ENCODE assay signal across 20 cellular contexts in the genomic region with DNA sequence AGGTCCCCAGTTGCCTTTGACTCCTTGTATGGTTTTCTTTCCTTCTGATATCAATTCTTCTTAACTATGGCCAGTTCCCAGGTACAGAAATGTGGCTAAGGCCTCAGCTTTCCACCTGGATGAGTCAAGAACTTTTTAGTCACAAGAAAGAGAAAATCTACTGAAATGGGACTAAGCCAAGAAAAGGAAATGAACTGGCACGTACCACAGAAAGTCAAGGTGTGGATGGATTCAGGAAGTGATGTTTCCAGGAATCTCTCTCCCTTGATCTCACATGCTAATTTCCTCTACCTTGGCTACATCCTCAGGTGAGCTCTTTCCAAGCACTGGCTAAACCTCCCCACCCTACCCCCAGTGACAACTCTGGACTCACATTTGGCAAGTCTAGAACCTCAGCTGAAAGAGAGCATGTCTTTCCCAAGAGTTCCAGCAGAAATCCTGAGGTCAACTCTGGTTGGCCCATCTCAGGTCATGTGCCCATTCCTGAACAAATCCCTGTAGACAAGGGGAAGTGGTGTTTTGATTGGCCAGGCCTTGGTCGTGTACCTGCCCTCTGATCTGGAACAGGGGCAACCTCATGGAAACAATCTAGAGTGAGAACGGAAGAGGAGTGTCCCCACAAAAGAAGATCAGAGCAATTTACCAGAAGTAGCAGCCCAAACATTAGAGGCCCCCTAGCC.
"Had no signal": no experiment of that assay in that cellular context is flagged by ENCODE, and none has a peak within 500 bp of the region (broad histone marks: within the 10 kb centered on the region; RNA-seq: fewer than 3 reads in every experiment).

No MANE protein-coding gene starts in this region.

- DNase-seq: activated CD4-positive, alpha-beta T cell treated with anti-CD3 and anti-CD28 coated beads, Interleukin-2, amount 50 U/mL, for 4 hours; activated CD4-positive, CD25-positive, alpha-beta regulatory T cell treated with anti-CD3 and anti-CD28 coated beads, Interleukin-2, amount 50 U/mL, for 72 hours; activated effector memory CD4-positive, alpha-beta T cell treated with anti-CD3 and anti-CD28 coated beads, Interleukin-2, amount 50 U/mL, for 16 hours; activated T-cell treated with anti-CD3 and anti-CD28 coated beads, Interleukin-2, amount 50 U/mL, for 72 hours; adrenal gland; effector memory CD8-positive, alpha-beta T cell; gastrocnemius medialis; head of caudate nucleus; left lung; nephron progenitor cell; occipital lobe; stimulated activated CD4-positive, alpha-beta T cell treated with anti-CD3 and anti-CD28 coated beads, Interleukin-12 subunit alpha, Interleukin-12 subunit beta, amount 100 ng/mL, for 4 hours; stimulated activated CD4-positive, alpha-beta T cell treated with anti-CD3 and anti-CD28 coated beads, Interleukin-2, amount 100 ng/mL, for 24 hours; trophoblast cell had no signal

- H3K36me3 ChIP-seq: adrenal gland, cardiac muscle cell, gastrocnemius medialis, left lung had no signal

- H3K27me3 ChIP-seq: adrenal gland, cardiac muscle cell, gastrocnemius medialis, left lung had no signal

- H3K9me3 Mint-ChIP-seq: activated naive CD4-positive, alpha-beta T cell treated with anti-CD3 and anti-CD28 coated beads, Interleukin-2, amount 50 U/mL, for 72 hours; activated T-cell treated with anti-CD3 and anti-CD28 coated beads, Interleukin-2, amount 50 U/mL, for 72 hours; effector memory CD8-positive, alpha-beta T cell; stimulated activated naive CD8-positive, alpha-beta T cell treated with anti-CD3 and anti-CD28 coated beads, Interleukin-15, Interleukin-2, amounts not matched to agents 100 ng/mL and 50 ng/mL, for 24 hours; T-helper 1 cell treated with Interleukin-12 subunit alpha and Interleukin-12 subunit beta and Interleukin-4 antibody, amounts not matched to agents 30 μg/mL and 1 μg/mL, for 36 hours had no signal

- H3K9me3 ChIP-seq: adrenal gland, gastrocnemius medialis, left lung had no signal

- H3K4me3 ChIP-seq: adrenal gland, cardiac muscle cell, gastrocnemius medialis, left lung had no signal

- H3K36me3 Mint-ChIP-seq: activated naive CD4-positive, alpha-beta T cell treated with anti-CD3 and anti-CD28 coated beads, Interleukin-2, amount 50 U/mL, for 72 hours had no signal

- H3K27ac Mint-ChIP-seq: activated naive CD4-positive, alpha-beta T cell treated with anti-CD3 and anti-CD28 coated beads, Interleukin-2, amount 50 U/mL, for 72 hours; activated T-cell treated with anti-CD3 and anti-CD28 coated beads, Interleukin-2, amount 50 U/mL, for 72 hours; effector memory CD8-positive, alpha-beta T cell; nephron progenitor cell; progenitor cell of endocrine pancreas; stimulated activated naive CD8-positive, alpha-beta T cell treated with anti-CD3 and anti-CD28 coated beads, Interleukin-15, Interleukin-2, amounts not matched to agents 100 ng/mL and 50 ng/mL, for 24 hours; T-helper 1 cell treated with Interleukin-12 subunit alpha and Interleukin-12 subunit beta and Interleukin-4 antibody, amounts not matched to agents 30 μg/mL and 1 μg/mL, for 36 hours had no signal

- H3K4me3 Mint-ChIP-seq: effector memory CD8-positive, alpha-beta T cell; nephron progenitor cell; stimulated activated naive CD8-positive, alpha-beta T cell treated with anti-CD3 and anti-CD28 coated beads, Interleukin-15, Interleukin-2, amounts not matched to agents 100 ng/mL and 50 ng/mL, for 24 hours; T-helper 1 cell treated with Interleukin-12 subunit alpha and Interleukin-12 subunit beta and Interleukin-4 antibody, amounts not matched to agents 30 μg/mL and 1 μg/mL, for 36 hours had no signal

- ATAC-seq: activated naive CD4-positive, alpha-beta T cell treated with anti-CD3 and anti-CD28 coated beads, Interleukin-2, amount 50 U/mL, for 72 hours; activated T-cell treated with anti-CD3 and anti-CD28 coated beads, Interleukin-2, amount 50 U/mL, for 72 hours; effector memory CD8-positive, alpha-beta T cell; gastrocnemius medialis; left lung had no signal

- H3K4me1 ChIP-seq: adrenal gland, gastrocnemius medialis, left lung had no signal

- H3K27ac ChIP-seq: adrenal gland, cardiac muscle cell, gastrocnemius medialis, left lung, VCaP had no signal
